ENCODE assay signal across 8 cellular contexts in genomic region chr3:15796771-15797599, GRCh38. TPM values are rescaled to one million over a fixed set of nuclear protein-coding genes. Genes with fewer than 3 reads are reported as not detected.
DNase-seq lines count a peak whose midpoint lies in the region; ATAC-seq, FAIRE-seq and TF ChIP-seq lines count a peak whose summit lies in the region.

No MANE protein-coding gene starts in this region.

- H3K4me1 Mint-ChIP-seq in activated naive CD4-positive, alpha-beta T cell treated with anti-CD3 and anti-CD28 coated beads, Interleukin-2, amount 10 ng/mL, durations not matched to agents 7 days and 5 days, result peaks cover 67% of the 10 kb centered on the region

- in situ Hi-C loops in K562 (cut with MboI), result no loop called here

- H3K27me3 ChIP-seq in K562 (ENCODE audit: control insufficient read depth in 2 of 2, insufficient read depth in 2 of 2, low read length in 2 of 2) (no peaks in the 10 kb centered on the region), iPS-18a (ENCODE audit: control insufficient read depth, insufficient read depth, low read length) (no peaks in the 10 kb centered on the region)

- ATAC-seq in K562 (peak; percentile 56), sciatic nerve (peak; percentile 62), GM21423 (IDR thresholded peaks at IDR 0.05; ENCODE audit: unreplicated experiment) (no peak)

- POLR2A ChIA-PET in K562 (lab: Yijun Ruan, JAX), result interaction anchor here (0.7 to 3.1 kb wide), 11 partner anchors 8 to 106 kb away, joined by 3 to 16 read pairs (median 4); no protein-coding TSS in a partner anchor

- H3K9me3 ChIP-seq in K562 (replicated peaks; ENCODE audit: control insufficient read depth, insufficient read depth, low read depth, low read length), result no peaks in the 10 kb centered on the region
- no peaks in the 10 kb centered on the region for H3K9me3 ChIP-seq in iPS-18a (ENCODE audit: control insufficient read depth, low read depth, low read length)

- H3K27ac Mint-ChIP-seq in activated naive CD4-positive, alpha-beta T cell treated with anti-CD3 and anti-CD28 coated beads, Interleukin-2, amount 10 ng/mL, durations not matched to agents 7 days and 5 days, result peak overlapping the region; percentile 86

- CTCF ChIA-PET in activated naive CD4-positive, alpha-beta T cell treated with anti-CD3 and anti-CD28 coated beads, Interleukin-2, amount 10 ng/mL, durations not matched to agents 7 days and 5 days (lab: Charles Lee), result interaction anchor here (0.6 to 1.6 kb wide), 8 partner anchors 10 to 732 kb away, joined by 3 to 10 read pairs (median 3); no protein-coding TSS in a partner anchor
- CTCF ChIA-PET in K562 (lab: Yijun Ruan, JAX; ENCODE audit: low intra/inter-chr PET ratio), result interaction anchor here (0.6 kb wide), 1 partner anchor 51 kb away, joined by 3 read pairs; no protein-coding TSS in a partner anchor

- 0 out of 4 replicates have a peak, but pooled peaks of 1 of the 2 experiments have one; percentile 4 for TF ChIP-seq RAD21 in K562 (CRISPR knock-in tag; conservative IDR thresholded peaks at IDR 0.05 in 1 of 2, IDR thresholded peaks at IDR 0.05 in 1 of 2)

- peaks cover 0 to 23% of the 10 kb centered on the region in 2 experiments; a peak in 4 of 5 replicates for H3K4me1 ChIP-seq in K562 (replicated peaks in 1 of 2; ENCODE audit: control insufficient read depth in 2 of 2, insufficient read depth in 2 of 2, low read length in 2 of 2)
- peaks cover 31% of the 10 kb centered on the region for H3K4me1 ChIP-seq in iPS-18a (ENCODE audit: control insufficient read depth, low read depth, low read length)

- DNase-seq in activated naive CD4-positive, alpha-beta T cell treated with anti-CD3 and anti-CD28 coated beads, Interleukin-2, amount 10 ng/mL, durations not matched to agents 7 days and 5 days, result no peak
- no peak for DNase-seq in activated naive CD4-positive, alpha-beta T cell (lab: John Stamatoyannopoulos, UW)
- DNase-seq in NCI-H526 (lab: John Stamatoyannopoulos, UW) (peak; percentile 43 to 51), K562 (ENCODE audit: extremely low read depth in 1 of 4, low spot score in 3 of 4) (peak; percentile 25 to 42 (median 36)), sciatic nerve (ENCODE audit: low spot score) (no peak), NCI-H128 (lab: John Stamatoyannopoulos, UW; ENCODE audit: unreplicated experiment) (no peak)

- no peak for FAIRE-seq in K562 (lab: Jason Lieb, UNC)

- H3K4me3 Mint-ChIP-seq in activated naive CD4-positive, alpha-beta T cell treated with anti-CD3 and anti-CD28 coated beads, Interleukin-2, amount 10 ng/mL, durations not matched to agents 7 days and 5 days, result peak overlapping the region; percentile 57

- intact Hi-C loops in K562 (cut with micrococcal nuclease), result no loop called here
- intact Hi-C loops in sciatic nerve (cut with DNase I), result no loop called here

- H3K27ac ChIP-seq in K562 (ENCODE audit: extremely low read depth, low read depth, low read length), result peak overlapping the region; percentile 82
- peak overlapping the region; percentile 52 for H3K27ac ChIP-seq in iPS-18a (ENCODE audit: low read length)

- H2AFZ ChIP-seq in K562 (ENCODE audit: low read depth, low read length), result peak overlapping the region; percentile 41

- no peak for TF ChIP-seq EP300 in K562 (IDR thresholded peaks at IDR 0.05; ENCODE audit: low read length)

- H3K27me3 Mint-ChIP-seq in activated naive CD4-positive, alpha-beta T cell treated with anti-CD3 and anti-CD28 coated beads, Interleukin-2, amount 10 ng/mL, durations not matched to agents 7 days and 5 days, result no peaks in the 10 kb centered on the region

- no peaks in the 10 kb centered on the region for H3K9me3 Mint-ChIP-seq in activated naive CD4-positive, alpha-beta T cell treated with anti-CD3 and anti-CD28 coated beads, Interleukin-2, amount 10 ng/mL, durations not matched to agents 7 days and 5 days

- H3K36me3 ChIP-seq in K562 (ENCODE audit: control insufficient read depth, insufficient read depth, low read length) (peaks cover 11% of the 10 kb centered on the region; the same call in 2 of the 3 replicates), iPS-18a (ENCODE audit: control insufficient read depth, low read depth, low read length) (peaks cover 7% of the 10 kb centered on the region)

- H4K20me1 ChIP-seq in K562 (replicated peaks; ENCODE audit: control insufficient read depth, insufficient read depth, low read length), result no peaks in the 10 kb centered on the region

- H3K36me3 Mint-ChIP-seq in activated naive CD4-positive, alpha-beta T cell treated with anti-CD3 and anti-CD28 coated beads, Interleukin-2, amount 10 ng/mL, durations not matched to agents 7 days and 5 days, result peaks cover 17% of the 10 kb centered on the region

- peaks cover 94% of the 10 kb centered on the region for H3K79me2 ChIP-seq in K562 (ENCODE audit: control insufficient read depth, insufficient read depth, low read length)

- WGBS in K562 (ENCODE audit: insufficient coverage, low coverage, missing lambda C conversion rate), result 0% methylated on average over 5 of the region's 5 CpGs

- peak overlapping the region; percentile 67 to 77 for H3K9ac ChIP-seq in K562 (ENCODE audit: insufficient read depth in 1 of 2, low read depth in 2 of 2, low read length in 2 of 2)
- H3K9ac ChIP-seq in iPS-18a (ENCODE audit: low read length), result peak overlapping the region; percentile 51

- no peaks in the 10 kb centered on the region for H3K9me1 ChIP-seq in K562 (ENCODE audit: control insufficient read depth, insufficient read depth, low read length)

- H3K4me3 ChIP-seq in K562 (peak overlapping the region; percentile 30), iPS-18a (ENCODE audit: low read length) (peak overlapping the region; percentile 44)

- no peak for TF ChIP-seq CTCF in K562 (IDR thresholded peaks at IDR 0.05 in 2 of 3, conservative IDR thresholded peaks at IDR 0.05 in 1 of 3; ENCODE audit: insufficient read depth in 2 of 3, low read depth in 1 of 3, low read length in 3 of 3)

- BruUV-seq in K562 (replicated peaks; lab: Mats Ljungman, UMichigan), result TSS peak; percentile 65

- TF ChIP-seq POLR2A in K562 (conservative IDR thresholded peaks at IDR 0.05), result no peak

- H3K4me2 ChIP-seq in K562 (ENCODE audit: insufficient read depth, low read length), result peak overlapping the region; percentile 80

TF ChIP-seq in K562, 482 proteins besides CTCF, POLR2A, EP300 and RAD21 (continues in another document):
- TF ChIP-seq EHMT2 (IDR thresholded peaks at IDR 0.05) (no peak), ZNF444 (CRISPR knock-in tag; IDR thresholded peaks at IDR 0.05) (0 out of 2 replicates have a peak, but pooled peaks have one; percentile 24)
- TF ChIP-seq, protein P1, sequence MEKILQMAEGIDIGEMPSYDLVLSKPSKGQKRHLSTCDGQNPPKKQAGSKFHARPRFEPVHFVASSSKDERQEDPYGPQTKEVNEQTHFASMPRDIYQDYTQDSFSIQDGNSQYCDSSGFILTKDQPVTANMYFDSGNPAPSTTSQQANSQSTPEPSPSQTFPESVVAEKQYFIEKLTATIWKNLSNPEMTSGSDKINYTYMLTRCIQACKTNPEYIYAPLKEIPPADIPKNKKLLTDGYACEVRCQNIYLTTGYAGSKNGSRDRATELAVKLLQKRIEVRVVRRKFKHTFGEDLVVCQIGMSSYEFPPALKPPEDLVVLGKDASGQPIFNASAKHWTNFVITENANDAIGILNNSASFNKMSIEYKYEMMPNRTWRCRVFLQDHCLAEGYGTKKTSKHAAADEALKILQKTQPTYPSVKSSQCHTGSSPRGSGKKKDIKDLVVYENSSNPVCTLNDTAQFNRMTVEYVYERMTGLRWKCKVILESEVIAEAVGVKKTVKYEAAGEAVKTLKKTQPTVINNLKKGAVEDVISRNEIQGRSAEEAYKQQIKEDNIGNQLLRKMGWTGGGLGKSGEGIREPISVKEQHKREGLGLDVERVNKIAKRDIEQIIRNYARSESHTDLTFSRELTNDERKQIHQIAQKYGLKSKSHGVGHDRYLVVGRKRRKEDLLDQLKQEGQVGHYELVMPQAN (IDR thresholded peaks at IDR 0.05; ENCODE audit: borderline replicate concordance), result no peak

RNA-seq across cellular contexts. Expression of gene ANKRD28, which starts 0.8 kb away (rescaled TPM):
- total RNA-seq in K562 (2011; cell fraction: chromatin; rRNA removed; ENCODE audit: low replicate concordance), result 112 and 305 TPM in 2 replicates
- 35.9 and 58.7 TPM in 2 replicates for total RNA-seq in K562 (2011; cell fraction: nucleolus; rRNA removed)
- 85.0 and 104 TPM in 2 replicates for total RNA-seq in K562 (2011; cell fraction: nucleoplasm; rRNA removed)
- total RNA-seq in K562 (2014; rRNA removed) (33.6 and 38.6 TPM in 2 replicates), K562 (2014; rRNA removed; fragmentation: Illumina TruSeq; extraction: Trizol) (48.6 and 57.4 TPM in 2 replicates), K562 (2015; rRNA removed; fragmentation: Illumina TruSeq; extraction: Trizol) (52.9 and 56.4 TPM in 2 replicates), K562 (2021) (48.6 and 53.0 TPM in 2 replicates), sciatic nerve (71.9 TPM)
- polyA plus RNA-seq in K562 (2011; rRNA removed) (66.0 and 71.7 TPM in 2 replicates), K562 (2014; fragmentation: Illumina TruSeq; extraction: Trizol) (36.7 and 42.4 TPM in 2 replicates), K562 (2014; fragmentation: Nextera tagmentation; extraction: Ambion mirVana) (10 to 100 TPM; 11.7 to 13.4 TPM), K562 (2014; rRNA removed) (25.0 and 29.3 TPM in 2 replicates)
- 25.2 and 40.6 TPM in 2 replicates for polyA plus RNA-seq in K562 (2011; cell fraction: cytosol; rRNA removed)
- polyA plus RNA-seq in K562 (2011; cell fraction: nucleus; rRNA removed), result 61.1 and 103 TPM in 2 replicates
- polyA plus RNA-seq in K562 (2012), result 31.5 and 33.0 TPM in 2 replicates
- 187 and 268 TPM in 2 replicates for polyA minus RNA-seq in K562 (2011; rRNA and poly(A)+ RNA removed)
- 44.7 and 62.7 TPM in 2 replicates for polyA minus RNA-seq in K562 (2011; cell fraction: cytosol; rRNA and poly(A)+ RNA removed)
- polyA minus RNA-seq in K562 (2011; cell fraction: nucleus; rRNA and poly(A)+ RNA removed), result 57.1 and 160 TPM in 2 replicates

Comparison
In these comparisons a context has a peak if more than half of its experiments do, and no peak if none do; other contexts are left out.
1. DNase-seq: peak in NCI-H526 (2 of 2) and K562 (4 of 4); none in activated naive CD4-positive, alpha-beta T cell treated with anti-CD3 and anti-CD28 coated beads, Interleukin-2, amount 10 ng/mL, durations not matched to agents 7 days and 5 days (single experiment), activated naive CD4-positive, alpha-beta T cell (0 of 4), sciatic nerve (single experiment) and NCI-H128 (single experiment).